ENCODE assay signal across 2 cellular contexts in the genomic region with DNA sequence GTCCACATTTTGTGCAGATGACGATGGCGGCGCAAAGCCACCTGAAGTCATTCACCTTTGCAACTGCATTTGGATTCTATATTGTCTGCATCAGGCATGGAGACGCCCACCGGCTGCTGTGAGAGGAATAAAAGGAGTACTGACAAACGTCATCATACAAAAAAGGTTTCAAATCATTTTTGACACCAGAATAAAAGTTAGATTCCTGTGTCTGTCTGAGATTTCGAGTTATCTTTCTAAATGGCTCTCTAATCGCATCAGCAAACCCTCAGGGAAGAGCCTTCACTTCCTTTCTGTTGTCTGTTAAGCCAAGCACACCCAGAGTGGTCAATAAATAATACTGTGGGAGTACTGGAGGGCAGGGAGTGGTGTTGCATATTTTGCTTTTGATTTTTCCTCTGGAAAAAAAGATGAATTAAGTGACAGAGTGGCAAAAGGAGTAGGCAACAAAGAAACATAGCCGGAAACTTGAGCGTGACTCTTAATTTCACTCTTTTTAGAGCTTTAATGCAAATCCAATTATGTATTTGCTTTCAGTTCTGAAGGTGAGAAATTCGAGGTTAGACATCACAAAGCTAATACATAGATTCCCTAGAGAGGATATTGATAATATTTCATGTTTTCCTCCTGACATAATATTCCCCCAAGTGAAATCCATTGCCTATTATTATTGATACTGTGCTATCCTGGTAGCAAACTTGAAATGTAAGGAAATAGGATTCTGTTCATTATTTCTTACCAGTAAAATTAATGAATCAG.
TF ChIP-seq lines count a peak whose summit lies in the region.

No MANE protein-coding gene starts in this region.

TF ChIP-seq in K562, 482 proteins besides CTCF, POLR2A, EP300 and RAD21 (continued from another document and continues in another):
- TF ChIP-seq SAP30 (IDR thresholded peaks at IDR 0.05; ENCODE audit: borderline replicate concordance, insufficient read depth, low read depth, low read length, poor library complexity, severe bottlenecking) = no peak
- no peak for TF ChIP-seq ESRRB (CRISPR knock-in tag; IDR thresholded peaks at IDR 0.05; ENCODE audit: borderline replicate concordance)
- TF ChIP-seq MECOM (CRISPR knock-in tag; IDR thresholded peaks at IDR 0.05) = no peak
- 0 out of 4 replicates have a peak, but pooled peaks of 1 of the 2 experiments have one; percentile 42 for TF ChIP-seq KDM1A (IDR thresholded peaks at IDR 0.05)
- no peak for TF ChIP-seq ZNF133 (CRISPR knock-in tag; IDR thresholded peaks at IDR 0.05)
- TF ChIP-seq FOXA1 (IDR thresholded peaks at IDR 0.05; ENCODE audit: borderline replicate concordance) = no peak
- TF ChIP-seq MTF1 (CRISPR knock-in tag; IDR thresholded peaks at IDR 0.05; ENCODE audit: borderline replicate concordance) = no peak
- TF ChIP-seq ZSCAN29 (IDR thresholded peaks at IDR 0.05) = no peak
- TF ChIP-seq HDAC1 (IDR thresholded peaks at IDR 0.05) = peak in 1 of 2 experiments; percentile 33; a peak in 1 of 4 replicates
- TF ChIP-seq HNRNPK (IDR thresholded peaks at IDR 0.05; ENCODE audit: low read depth, low read length, poor library complexity, severe bottlenecking) = no peak
- no peak for TF ChIP-seq DIDO1 (tag; IDR thresholded peaks at IDR 0.05; ENCODE audit: low read depth)
- TF ChIP-seq, protein P1, sequence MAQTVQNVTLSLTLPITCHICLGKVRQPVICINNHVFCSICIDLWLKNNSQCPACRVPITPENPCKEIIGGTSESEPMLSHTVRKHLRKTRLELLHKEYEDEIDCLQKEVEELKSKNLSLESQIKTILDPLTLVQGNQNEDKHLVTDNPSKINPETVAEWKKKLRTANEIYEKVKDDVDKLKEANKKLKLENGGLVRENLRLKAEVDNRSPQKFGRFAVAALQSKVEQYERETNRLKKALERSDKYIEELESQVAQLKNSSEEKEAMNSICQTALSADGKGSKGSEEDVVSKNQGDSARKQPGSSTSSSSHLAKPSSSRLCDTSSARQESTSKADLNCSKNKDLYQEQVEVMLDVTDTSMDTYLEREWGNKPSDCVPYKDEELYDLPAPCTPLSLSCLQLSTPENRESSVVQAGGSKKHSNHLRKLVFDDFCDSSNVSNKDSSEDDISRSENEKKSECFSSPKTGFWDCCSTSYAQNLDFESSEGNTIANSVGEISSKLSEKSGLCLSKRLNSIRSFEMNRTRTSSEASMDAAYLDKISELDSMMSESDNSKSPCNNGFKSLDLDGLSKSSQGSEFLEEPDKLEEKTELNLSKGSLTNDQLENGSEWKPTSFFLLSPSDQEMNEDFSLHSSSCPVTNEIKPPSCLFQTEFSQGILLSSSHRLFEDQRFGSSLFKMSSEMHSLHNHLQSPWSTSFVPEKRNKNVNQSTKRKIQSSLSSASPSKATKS (CRISPR knock-in tag; IDR thresholded peaks at IDR 0.05) = no peak
- no peak for TF ChIP-seq FOXM1 (IDR thresholded peaks at IDR 0.05; ENCODE audit: low read depth)
- no peak for TF ChIP-seq FOXM1 (CRISPR knock-in tag; IDR thresholded peaks at IDR 0.05; ENCODE audit: low read depth)
- TF ChIP-seq, protein P2, sequence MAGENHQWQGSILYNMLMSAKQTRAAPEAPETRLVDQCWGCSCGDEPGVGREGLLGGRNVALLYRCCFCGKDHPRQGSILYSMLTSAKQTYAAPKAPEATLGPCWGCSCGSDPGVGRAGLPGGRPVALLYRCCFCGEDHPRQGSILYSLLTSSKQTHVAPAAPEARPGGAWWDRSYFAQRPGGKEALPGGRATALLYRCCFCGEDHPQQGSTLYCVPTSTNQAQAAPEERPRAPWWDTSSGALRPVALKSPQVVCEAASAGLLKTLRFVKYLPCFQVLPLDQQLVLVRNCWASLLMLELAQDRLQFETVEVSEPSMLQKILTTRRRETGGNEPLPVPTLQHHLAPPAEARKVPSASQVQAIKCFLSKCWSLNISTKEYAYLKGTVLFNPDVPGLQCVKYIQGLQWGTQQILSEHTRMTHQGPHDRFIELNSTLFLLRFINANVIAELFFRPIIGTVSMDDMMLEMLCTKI (IDR thresholded peaks at IDR 0.05; ENCODE audit: partially characterized antibody) = no peak
- TF ChIP-seq, protein P3, sequence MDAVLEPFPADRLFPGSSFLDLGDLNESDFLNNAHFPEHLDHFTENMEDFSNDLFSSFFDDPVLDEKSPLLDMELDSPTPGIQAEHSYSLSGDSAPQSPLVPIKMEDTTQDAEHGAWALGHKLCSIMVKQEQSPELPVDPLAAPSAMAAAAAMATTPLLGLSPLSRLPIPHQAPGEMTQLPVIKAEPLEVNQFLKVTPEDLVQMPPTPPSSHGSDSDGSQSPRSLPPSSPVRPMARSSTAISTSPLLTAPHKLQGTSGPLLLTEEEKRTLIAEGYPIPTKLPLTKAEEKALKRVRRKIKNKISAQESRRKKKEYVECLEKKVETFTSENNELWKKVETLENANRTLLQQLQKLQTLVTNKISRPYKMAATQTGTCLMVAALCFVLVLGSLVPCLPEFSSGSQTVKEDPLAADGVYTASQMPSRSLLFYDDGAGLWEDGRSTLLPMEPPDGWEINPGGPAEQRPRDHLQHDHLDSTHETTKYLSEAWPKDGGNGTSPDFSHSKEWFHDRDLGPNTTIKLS (IDR thresholded peaks at IDR 0.05; ENCODE audit: borderline replicate concordance, low read depth) = no peak
- TF ChIP-seq HMGN3 (IDR thresholded peaks at IDR 0.05; ENCODE audit: borderline replicate concordance, extremely low read depth, insufficient read length, low read depth, low read length) = no peak
- TF ChIP-seq, protein P4, sequence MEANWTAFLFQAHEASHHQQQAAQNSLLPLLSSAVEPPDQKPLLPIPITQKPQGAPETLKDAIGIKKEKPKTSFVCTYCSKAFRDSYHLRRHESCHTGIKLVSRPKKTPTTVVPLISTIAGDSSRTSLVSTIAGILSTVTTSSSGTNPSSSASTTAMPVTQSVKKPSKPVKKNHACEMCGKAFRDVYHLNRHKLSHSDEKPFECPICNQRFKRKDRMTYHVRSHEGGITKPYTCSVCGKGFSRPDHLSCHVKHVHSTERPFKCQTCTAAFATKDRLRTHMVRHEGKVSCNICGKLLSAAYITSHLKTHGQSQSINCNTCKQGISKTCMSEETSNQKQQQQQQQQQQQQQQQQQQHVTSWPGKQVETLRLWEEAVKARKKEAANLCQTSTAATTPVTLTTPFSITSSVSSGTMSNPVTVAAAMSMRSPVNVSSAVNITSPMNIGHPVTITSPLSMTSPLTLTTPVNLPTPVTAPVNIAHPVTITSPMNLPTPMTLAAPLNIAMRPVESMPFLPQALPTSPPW (CRISPR knock-in tag; IDR thresholded peaks at IDR 0.05) = no peak
- TF ChIP-seq, protein P5, sequence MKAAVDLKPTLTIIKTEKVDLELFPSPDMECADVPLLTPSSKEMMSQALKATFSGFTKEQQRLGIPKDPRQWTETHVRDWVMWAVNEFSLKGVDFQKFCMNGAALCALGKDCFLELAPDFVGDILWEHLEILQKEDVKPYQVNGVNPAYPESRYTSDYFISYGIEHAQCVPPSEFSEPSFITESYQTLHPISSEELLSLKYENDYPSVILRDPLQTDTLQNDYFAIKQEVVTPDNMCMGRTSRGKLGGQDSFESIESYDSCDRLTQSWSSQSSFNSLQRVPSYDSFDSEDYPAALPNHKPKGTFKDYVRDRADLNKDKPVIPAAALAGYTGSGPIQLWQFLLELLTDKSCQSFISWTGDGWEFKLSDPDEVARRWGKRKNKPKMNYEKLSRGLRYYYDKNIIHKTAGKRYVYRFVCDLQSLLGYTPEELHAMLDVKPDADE (conservative IDR thresholded peaks at IDR 0.05; ENCODE audit: control insufficient read depth, low read depth, low read length) = no peak
- TF ChIP-seq ZBTB1 (CRISPR knock-in tag; IDR thresholded peaks at IDR 0.05; ENCODE audit: borderline replicate concordance, low read depth) = no peak
- no peak for TF ChIP-seq TAF7 (tag; IDR thresholded peaks at IDR 0.05)

TF ChIP-seq in HepG2, 621 proteins besides CTCF, POLR2A, EP300 and RAD21 (continued from another document):
- TF ChIP-seq, protein P6, sequence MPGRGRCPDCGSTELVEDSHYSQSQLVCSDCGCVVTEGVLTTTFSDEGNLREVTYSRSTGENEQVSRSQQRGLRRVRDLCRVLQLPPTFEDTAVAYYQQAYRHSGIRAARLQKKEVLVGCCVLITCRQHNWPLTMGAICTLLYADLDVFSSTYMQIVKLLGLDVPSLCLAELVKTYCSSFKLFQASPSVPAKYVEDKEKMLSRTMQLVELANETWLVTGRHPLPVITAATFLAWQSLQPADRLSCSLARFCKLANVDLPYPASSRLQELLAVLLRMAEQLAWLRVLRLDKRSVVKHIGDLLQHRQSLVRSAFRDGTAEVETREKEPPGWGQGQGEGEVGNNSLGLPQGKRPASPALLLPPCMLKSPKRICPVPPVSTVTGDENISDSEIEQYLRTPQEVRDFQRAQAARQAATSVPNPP (CRISPR knock-in tag; IDR thresholded peaks at IDR 0.05) = no peak
- no peak for TF ChIP-seq ZFY (CRISPR knock-in tag; IDR thresholded peaks at IDR 0.05)
